Comparison of ENCODE assay signal across 8 cellular contexts in the genomic region with DNA sequence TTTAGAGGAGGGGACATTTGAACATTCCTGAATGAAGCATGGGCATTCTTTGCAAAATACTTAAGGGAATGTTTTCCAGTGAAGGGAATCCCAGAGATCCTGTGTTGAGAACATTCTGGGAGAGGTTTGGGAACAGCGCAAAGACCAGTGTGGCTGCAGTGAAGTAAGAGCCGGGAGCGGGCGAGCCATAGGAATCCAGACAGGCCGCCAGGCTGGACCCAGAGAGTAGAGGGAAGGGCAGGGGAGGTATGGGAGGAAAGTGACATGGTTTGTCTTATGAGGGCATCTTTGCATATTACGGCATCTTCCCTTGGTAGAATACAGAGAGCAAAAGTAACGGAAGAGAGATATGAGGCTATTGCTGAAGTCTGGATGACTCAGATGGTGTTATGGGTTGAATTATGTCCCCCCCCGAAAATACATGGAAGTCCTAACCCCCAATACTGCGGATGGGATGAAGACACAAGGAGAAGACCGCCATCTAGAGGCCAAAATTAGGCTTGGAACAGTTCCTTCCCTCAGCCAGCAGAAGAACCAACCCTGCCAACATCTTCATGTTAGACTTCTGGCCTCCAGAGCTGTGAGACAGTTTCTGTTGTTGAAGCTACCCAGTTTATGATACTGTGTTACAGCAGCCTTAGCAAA.
DNase-seq lines count a peak whose midpoint lies in the region; ATAC-seq, FAIRE-seq and TF ChIP-seq lines count a peak whose summit lies in the region.

No MANE protein-coding gene starts in this region.

- CTCF ChIA-PET in K562 (lab: Yijun Ruan, JAX; ENCODE audit: low intra/inter-chr PET ratio): interaction anchor here (0.7 kb wide), 1 partner anchor 50 kb away, joined by 3 read pairs; no protein-coding TSS in a partner anchor

- H3K36me3 ChIP-seq in Loucy (ENCODE audit: insufficient read depth, low read length) (no peaks in the 10 kb centered on the region), K562 (ENCODE audit: control insufficient read depth, insufficient read depth, low read length) (no peaks in the 10 kb centered on the region), mesenchymal stem cell (ENCODE audit: control insufficient read depth in 1 of 2, insufficient read depth in 2 of 2, low read depth in 1 of 2, low read length in 2 of 2) (no peaks in the 10 kb centered on the region)

- POLR2A ChIA-PET in K562 (lab: Yijun Ruan, JAX): interaction anchor here (0.6 to 0.8 kb wide), 2 partner anchors 10 to 343 kb away, joined by 4 read pairs; no protein-coding TSS in a partner anchor

- DNase-seq in DMS53 (lab: John Stamatoyannopoulos, UW): peak; percentile 66
- no peak for DNase-seq in DMS53 treated with DMSO at 0.1 percent for 48 hours (lab: John Stamatoyannopoulos, UW; ENCODE audit: unreplicated experiment)
- peak in 1 of 4 experiments; percentile 10 for DNase-seq in K562 (ENCODE audit: extremely low read depth in 1 of 4, low spot score in 3 of 4)
- peak; percentile 22 for DNase-seq in mesenchymal stem cell

- H4K20me1 ChIP-seq in Loucy (ENCODE audit: insufficient read depth, low read length, poor library complexity, severe bottlenecking): no peaks in the 10 kb centered on the region
- no peaks in the 10 kb centered on the region for H4K20me1 ChIP-seq in K562 (replicated peaks; ENCODE audit: control insufficient read depth, insufficient read depth, low read length)

- no peaks in the 10 kb centered on the region for H3K9me2 ChIP-seq in Loucy (replicated peaks; ENCODE audit: low read depth, low read length)

- H3K4ac ChIP-seq in mesenchymal stem cell (ENCODE audit: low read depth in 1 of 2, low read length in 2 of 2): no peak overlapping the region

- H2BK15ac ChIP-seq in mesenchymal stem cell (ENCODE audit: low read depth, poor library complexity, severe bottlenecking): no peak overlapping the region

- no peak overlapping the region for H3K9ac ChIP-seq in Loucy (ENCODE audit: low read depth, low read length, poor library complexity, severe bottlenecking)
- no peak overlapping the region for H3K9ac ChIP-seq in K562 (ENCODE audit: insufficient read depth in 1 of 2, low read depth in 2 of 2, low read length in 2 of 2)
- H3K9ac ChIP-seq in mesenchymal stem cell (ENCODE audit: low read length): no peak overlapping the region

- no peak overlapping the region for H4K8ac ChIP-seq in mesenchymal stem cell (ENCODE audit: low read length)

- no peaks in the 10 kb centered on the region for H3K4me1 ChIP-seq in Loucy (ENCODE audit: insufficient read depth, low read length, poor library complexity, severe bottlenecking)
- no peaks in the 10 kb centered on the region for H3K4me1 ChIP-seq in K562 (replicated peaks in 1 of 2; ENCODE audit: control insufficient read depth in 2 of 2, insufficient read depth in 2 of 2, low read length in 2 of 2)
- peaks cover 6% of the 10 kb centered on the region for H3K4me1 ChIP-seq in mesenchymal stem cell (ENCODE audit: control insufficient read depth, insufficient read depth, low read depth, low read length)

- H4K91ac ChIP-seq in mesenchymal stem cell (ENCODE audit: low read length): no peak overlapping the region

- H2AK5ac ChIP-seq in mesenchymal stem cell (ENCODE audit: low read length, severe bottlenecking): no peak overlapping the region

- no peak overlapping the region for H3K4me2 ChIP-seq in Loucy (ENCODE audit: low read depth, low read length, poor library complexity, severe bottlenecking)
- H3K4me2 ChIP-seq in K562 (ENCODE audit: insufficient read depth, low read length): no peak overlapping the region
- no peak overlapping the region for H3K4me2 ChIP-seq in mesenchymal stem cell (ENCODE audit: low read length, poor library complexity, severe bottlenecking)

- H3K4me3 ChIP-seq in Loucy (ENCODE audit: low read length, poor library complexity, severe bottlenecking) (no peak overlapping the region), K562 (no peak overlapping the region), mesenchymal stem cell (ENCODE audit: insufficient read depth in 1 of 2, low read depth in 1 of 2, low read length in 2 of 2) (no peak overlapping the region)

- H2BK5ac ChIP-seq in mesenchymal stem cell (ENCODE audit: low read depth, low read length, poor library complexity, severe bottlenecking): no peak overlapping the region

- H3K18ac ChIP-seq in mesenchymal stem cell (ENCODE audit: low read depth in 1 of 2, low read length in 2 of 2): no peak overlapping the region

- in situ Hi-C loops in K562 (cut with MboI): no loop called here

- H3F3A ChIP-seq in Loucy (ENCODE audit: low read depth): no peaks in the 10 kb centered on the region

- TF ChIP-seq CTCF in Loucy (conservative IDR thresholded peaks at IDR 0.05; ENCODE audit: low read length) (peak; percentile 97), K562 (IDR thresholded peaks at IDR 0.05 in 2 of 3, conservative IDR thresholded peaks at IDR 0.05 in 1 of 3; ENCODE audit: insufficient read depth in 2 of 3, low read depth in 1 of 3, low read length in 3 of 3) (peak; percentile 19 to 37 (median 29); a peak in 3 of 6 replicates)

- TF ChIP-seq POLR2A in K562 (conservative IDR thresholded peaks at IDR 0.05): no peak

- TF ChIP-seq RAD21 in K562 (CRISPR knock-in tag; conservative IDR thresholded peaks at IDR 0.05 in 1 of 2, IDR thresholded peaks at IDR 0.05 in 1 of 2): peak in 1 of 2 experiments; percentile 35; a peak in 2 of 4 replicates

- H3K23ac ChIP-seq in mesenchymal stem cell (ENCODE audit: low read length in 2 of 2): no peak overlapping the region

- H3K27me3 ChIP-seq in Loucy (ENCODE audit: insufficient read depth, low read length, poor library complexity, severe bottlenecking) (no peaks in the 10 kb centered on the region), K562 (ENCODE audit: control insufficient read depth in 2 of 2, insufficient read depth in 2 of 2, low read length in 2 of 2) (peaks cover 0 to 3% of the 10 kb centered on the region in 2 experiments; a peak in 1 of 5 replicates), mesenchymal stem cell (ENCODE audit: control insufficient read depth in 1 of 2, insufficient read depth in 1 of 2, low read length in 2 of 2) (peaks cover 0 to 5% of the 10 kb centered on the region in 2 experiments)

- H2AFZ ChIP-seq in Loucy (ENCODE audit: low read length) (no peak overlapping the region), K562 (ENCODE audit: low read depth, low read length) (no peak overlapping the region), mesenchymal stem cell (ENCODE audit: low read depth, low read length) (no peak overlapping the region)

- H3K9me3 ChIP-seq in Loucy (ENCODE audit: insufficient read depth, low read depth, low read length): no peaks in the 10 kb centered on the region
- H3K9me3 ChIP-seq in K562 (replicated peaks; ENCODE audit: control insufficient read depth, insufficient read depth, low read depth, low read length): no peaks in the 10 kb centered on the region
- no peaks in the 10 kb centered on the region for H3K9me3 ChIP-seq in mesenchymal stem cell (ENCODE audit: control insufficient read depth, low read length)

- no TSS peak for BruUV-seq in K562 (replicated peaks; lab: Mats Ljungman, UMichigan)

- H3K14ac ChIP-seq in mesenchymal stem cell (ENCODE audit: low read length in 2 of 2): no peak overlapping the region

- H3K9me1 ChIP-seq in K562 (ENCODE audit: control insufficient read depth, insufficient read depth, low read length): no peaks in the 10 kb centered on the region

- peak; percentile 65 for FAIRE-seq in K562 (lab: Jason Lieb, UNC)

- ATAC-seq in K562 (peak; percentile 70), HG02678 (IDR thresholded peaks at IDR 0.05; ENCODE audit: unreplicated experiment) (no peak), GM21528 (IDR thresholded peaks at IDR 0.05; ENCODE audit: low FRiP score, unreplicated experiment) (no peak), HG03565 (IDR thresholded peaks at IDR 0.05; ENCODE audit: unreplicated experiment) (no peak)

- H2BK120ac ChIP-seq in mesenchymal stem cell (ENCODE audit: low read depth, low read length): no peak overlapping the region

- WGBS in K562 (ENCODE audit: insufficient coverage, low coverage, missing lambda C conversion rate): 5% methylated on average over 10 of the region's 10 CpGs
- whole genome bisulfite sequencing in mesenchymal stem cell: 84% methylated on average over 7 of the region's 10 CpGs

- no peak overlapping the region for H2BK12ac ChIP-seq in mesenchymal stem cell (ENCODE audit: low read length in 2 of 2)

- H3K79me2 ChIP-seq in Loucy (ENCODE audit: insufficient read depth, low read length) (no peaks in the 10 kb centered on the region), K562 (ENCODE audit: control insufficient read depth, insufficient read depth, low read length) (no peaks in the 10 kb centered on the region)

- intact Hi-C loops in K562 (cut with micrococcal nuclease): loop anchor here (2.0 kb wide), 1 partner anchor 558 kb away; no protein-coding TSS in a partner anchor

- H3K27ac ChIP-seq in K562 (ENCODE audit: extremely low read depth, low read depth, low read length): no peak overlapping the region
- H3K27ac ChIP-seq in mesenchymal stem cell (ENCODE audit: low read length, poor library complexity, severe bottlenecking): no peak overlapping the region

- TF ChIP-seq EP300 in K562 (IDR thresholded peaks at IDR 0.05; ENCODE audit: low read length): no peak

- no peaks in the 10 kb centered on the region for H3K79me1 ChIP-seq in mesenchymal stem cell (replicated peaks; ENCODE audit: low read length, poor library complexity, severe bottlenecking)

TF ChIP-seq in K562, 482 proteins besides CTCF, POLR2A, EP300 and RAD21:
- TF ChIP-seq TCFL5 (CRISPR knock-in tag; conservative IDR thresholded peaks at IDR 0.05): no peak
- TF ChIP-seq, protein P1, sequence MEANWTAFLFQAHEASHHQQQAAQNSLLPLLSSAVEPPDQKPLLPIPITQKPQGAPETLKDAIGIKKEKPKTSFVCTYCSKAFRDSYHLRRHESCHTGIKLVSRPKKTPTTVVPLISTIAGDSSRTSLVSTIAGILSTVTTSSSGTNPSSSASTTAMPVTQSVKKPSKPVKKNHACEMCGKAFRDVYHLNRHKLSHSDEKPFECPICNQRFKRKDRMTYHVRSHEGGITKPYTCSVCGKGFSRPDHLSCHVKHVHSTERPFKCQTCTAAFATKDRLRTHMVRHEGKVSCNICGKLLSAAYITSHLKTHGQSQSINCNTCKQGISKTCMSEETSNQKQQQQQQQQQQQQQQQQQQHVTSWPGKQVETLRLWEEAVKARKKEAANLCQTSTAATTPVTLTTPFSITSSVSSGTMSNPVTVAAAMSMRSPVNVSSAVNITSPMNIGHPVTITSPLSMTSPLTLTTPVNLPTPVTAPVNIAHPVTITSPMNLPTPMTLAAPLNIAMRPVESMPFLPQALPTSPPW (CRISPR knock-in tag; IDR thresholded peaks at IDR 0.05): 0 out of 2 replicates have a peak, but pooled peaks have one; percentile 24
